In the genomic region with DNA sequence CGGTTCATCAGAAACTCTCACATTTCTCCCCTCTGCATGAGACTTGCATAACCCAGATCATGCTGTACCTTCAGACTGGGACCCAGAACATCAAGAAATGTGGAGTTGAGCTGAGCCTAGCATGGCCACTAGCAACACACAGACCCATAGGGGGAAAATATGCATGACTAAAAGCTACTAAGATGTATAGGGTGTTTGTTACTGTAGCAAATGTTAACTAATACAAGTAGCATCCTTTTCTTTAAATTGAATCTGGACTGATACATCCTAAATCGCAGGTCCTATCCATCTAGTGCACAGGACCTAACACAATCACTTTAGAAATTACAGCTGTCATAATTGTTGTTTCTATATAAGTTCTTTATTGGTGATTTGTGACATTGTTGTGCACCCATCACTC, we compare ENCODE assay signal across 4 cellular contexts. TPM values are rescaled to one million over a fixed set of nuclear protein-coding genes. Genes with fewer than 3 reads are reported as not detected.
"Had no signal": no experiment of that assay in that cellular context is flagged by ENCODE, and none has a peak within 500 bp of the region (broad histone marks: within the 10 kb centered on the region; RNA-seq: fewer than 3 reads in every experiment).

No MANE protein-coding gene starts in this region.

RNA-seq across cellular contexts. Expression of a gene that starts 10.8 kb away (rescaled TPM):
- total RNA-seq: LHCN-M2, M059J, MCF 10A, NCI-H460 had no signal
